Comparison of ENCODE assay signal across 1 cellular context in genomic region chr4:185031611-185032010, GRCh38.
TF ChIP-seq lines count a peak whose summit lies in the region.

No MANE protein-coding gene starts in this region.

TF ChIP-seq in GM23338, 12 proteins besides CTCF, POLR2A, EP300 and RAD21 (continued from another document):
- TF ChIP-seq ETS1 (IDR thresholded peaks at IDR 0.05) (no peak), STAT1 (IDR thresholded peaks at IDR 0.05; ENCODE audit: unreplicated experiment) (no peak), POLR2AphosphoS5 (IDR thresholded peaks at IDR 0.05; ENCODE audit: low read depth) (no peak), ZNF462 (CRISPR knock-in tag; IDR thresholded peaks at IDR 0.05) (no peak)
